Comparison of ENCODE assay signal across 37 cellular contexts in genomic region chr13:34104853-34105252, GRCh38.
A peak's percentile ranks its signal among the peaks of the same experiment; 100 is the strongest.
DNase-seq lines count a peak whose midpoint lies in the region; ATAC-seq, FAIRE-seq and TF ChIP-seq lines count a peak whose summit lies in the region.
"Had no signal": no experiment of that assay in that cellular context is flagged by ENCODE, and none has a peak within 500 bp of the region (broad histone marks: within the 10 kb centered on the region; RNA-seq: fewer than 3 reads in every experiment).

No MANE protein-coding gene starts in this region.

- H3K27me3 ChIP-seq in HepG2 (ENCODE audit: control insufficient read depth in 1 of 2, insufficient read depth in 2 of 2, low read length in 2 of 2) (no peaks in the 10 kb centered on the region), right lobe of liver (no peaks in the 10 kb centered on the region), testis (no peaks in the 10 kb centered on the region), left ventricle myocardium inferior (ENCODE audit: low read depth) (no peaks in the 10 kb centered on the region)
- H3K27me3 ChIP-seq: BE2C; BLaER1; BLaER1 treated with 17β-estradiol and CSF1 and Interleukin-3, amounts not matched to agents 10 nM and 100 nM had no signal

- H3K27me3 Mint-ChIP-seq in WTC11 (ENCODE audit: low read depth) (no peaks in the 10 kb centered on the region), nephron progenitor cell (ENCODE audit: low read depth, poor library complexity) (no peaks in the 10 kb centered on the region)
- H3K27me3 Mint-ChIP-seq: B cell; CD4-positive, alpha-beta memory T cell; CD4-positive, alpha-beta T cell; CD4-positive, CD25-positive, alpha-beta regulatory T cell had no signal

- peak overlapping the region; percentile 34 for H3K4me2 ChIP-seq in HepG2 (ENCODE audit: low read depth, low read length)
- H3K4me2 ChIP-seq: A549; BLaER1; BLaER1 treated with 17β-estradiol and CSF1 and Interleukin-3, amounts not matched to agents 10 nM and 100 nM had no signal

- H3K9ac ChIP-seq in HepG2 (ENCODE audit: insufficient read depth, low read depth, low read length), result no peak overlapping the region
- H3K9ac ChIP-seq: BLaER1; BLaER1 treated with 17β-estradiol and CSF1 and Interleukin-3, amounts not matched to agents 10 nM and 100 nM had no signal

- H3K27ac ChIP-seq in HepG2 (ENCODE audit: extremely low read length, insufficient read depth, low read length), result no peak overlapping the region
- H3K27ac ChIP-seq in right lobe of liver, result no peak overlapping the region
- H3K27ac ChIP-seq in testis, result peak overlapping the region; percentile 7 to 22
- no peak overlapping the region for H3K27ac ChIP-seq in left ventricle myocardium inferior (replicated peaks)
- H3K27ac ChIP-seq: 22Rv1; BLaER1; BLaER1 treated with 17β-estradiol and CSF1 and Interleukin-3, amounts not matched to agents 10 nM and 100 nM; C4-2B had no signal

- H3K9me3 ChIP-seq in HepG2 (ENCODE audit: low read length), result no peaks in the 10 kb centered on the region
- peaks cover 0 to 4% (median 0%) of the 10 kb centered on the region in 4 donors for H3K9me3 ChIP-seq in right lobe of liver
- no peaks in the 10 kb centered on the region for H3K9me3 ChIP-seq in testis
- H3K9me3 ChIP-seq in left ventricle myocardium inferior (replicated peaks), result peaks cover 13% of the 10 kb centered on the region
- H3K9me3 ChIP-seq: A549, BE2C had no signal

- H3K9me3 Mint-ChIP-seq in WTC11, result peaks cover 19% of the 10 kb centered on the region
- H3K9me3 Mint-ChIP-seq in nephron progenitor cell, result peaks cover 4% of the 10 kb centered on the region

- DNase-seq in HepG2 (ENCODE audit: low spot score) (no peak), right lobe of liver (no peak), WTC11 (ENCODE audit: low spot score) (no peak), nephron progenitor cell (no peak), testis (peak; percentile 58), left ventricle myocardium inferior (no peak), medulla oblongata (ENCODE audit: extremely low spot score) (no peak)
- DNase-seq in activated CD4-positive, alpha-beta T cell treated with anti-CD3 and anti-CD28 coated beads for 1 hour, result no peak
- DNase-seq: 8988T; ACHN; AML-193; BE2C; C1 segment of cervical spinal cord; Caco-2; Calu3; CD4-positive, alpha-beta memory T cell; CD4-positive, alpha-beta T cell; CD4-positive, CD25-positive, alpha-beta regulatory T cell; CD8-positive, alpha-beta memory T cell; CD8-positive, alpha-beta T cell; COR-L47; DMS 273 treated with DMSO at 0.1 percent for 48 hours; DMS153; DMS53; DMS79; DMS79 treated with DMSO at 0.1 percent for 48 hours; DND-41; EL had no signal

- H2AFZ ChIP-seq in HepG2 (ENCODE audit: low read length), result no peak overlapping the region

- POLR2A ChIA-PET in HepG2 (lab: Yijun Ruan, JAX) (no interaction called here), WTC11 (lab: Charles Lee) (no interaction called here)

- H4K20me1 ChIP-seq in HepG2 (ENCODE audit: insufficient read depth, low read length), result no peaks in the 10 kb centered on the region
- H4K20me1 ChIP-seq: BLaER1; BLaER1 treated with 17β-estradiol and CSF1 and Interleukin-3, amounts not matched to agents 10 nM and 100 nM had no signal

- TF ChIP-seq EP300 in HepG2 (IDR thresholded peaks at IDR 0.05; ENCODE audit: low read depth in 2 of 2, low read length in 2 of 2) (no peak), HepG2 (CRISPR knock-in tag; IDR thresholded peaks at IDR 0.05; ENCODE audit: borderline replicate concordance) (no peak)

- no peaks in the 10 kb centered on the region for H3K36me3 ChIP-seq in HepG2 (replicated peaks in 1 of 2; ENCODE audit: control insufficient read depth in 1 of 2, insufficient read depth in 2 of 2, low read length in 2 of 2)
- H3K36me3 ChIP-seq in right lobe of liver, result no peaks in the 10 kb centered on the region
- no peaks in the 10 kb centered on the region for H3K36me3 ChIP-seq in testis (ENCODE audit: low read depth, missing control alignments)
- H3K36me3 ChIP-seq in left ventricle myocardium inferior, result no peaks in the 10 kb centered on the region
- H3K36me3 ChIP-seq: BE2C; BLaER1; BLaER1 treated with 17β-estradiol and CSF1 and Interleukin-3, amounts not matched to agents 10 nM and 100 nM had no signal

- ATAC-seq in HepG2, result peak; percentile 64
- ATAC-seq in right lobe of liver, result no peak
- ATAC-seq in WTC11, result no peak
- ATAC-seq: A549; CD8-positive, alpha-beta T cell had no signal

- H3K4me1 ChIP-seq in HepG2 (ENCODE audit: insufficient read depth, low read length) (peaks cover 33% of the 10 kb centered on the region), right lobe of liver (no peaks in the 10 kb centered on the region), testis (no peaks in the 10 kb centered on the region), left ventricle myocardium inferior (no peaks in the 10 kb centered on the region)
- H3K4me1 ChIP-seq: BE2C; BLaER1; BLaER1 treated with 17β-estradiol and CSF1 and Interleukin-3, amounts not matched to agents 10 nM and 100 nM had no signal

- H3K4me1 Mint-ChIP-seq in WTC11 (no peaks in the 10 kb centered on the region), nephron progenitor cell (peaks cover 24% of the 10 kb centered on the region)
- H3K4me1 Mint-ChIP-seq: B cell; CD14-positive monocyte; CD4-positive, alpha-beta memory T cell; CD4-positive, CD25-positive, alpha-beta regulatory T cell; CD8-positive, alpha-beta memory T cell had no signal

- no peak overlapping the region for H3K4me3 ChIP-seq in HepG2 (replicated peaks in 1 of 3; ENCODE audit: insufficient read depth in 1 of 3, low read depth in 2 of 3, low read length in 3 of 3)
- H3K4me3 ChIP-seq in right lobe of liver, result no peak overlapping the region
- H3K4me3 ChIP-seq in testis, result no peak overlapping the region
- no peak overlapping the region for H3K4me3 ChIP-seq in left ventricle myocardium inferior
- H3K4me3 ChIP-seq: A549; BLaER1; BLaER1 treated with 17β-estradiol and CSF1 and Interleukin-3, amounts not matched to agents 10 nM and 100 nM had no signal

- TF ChIP-seq CTCF in HepG2 (CRISPR knock-in tag; IDR thresholded peaks at IDR 0.05), result no peak
- no peak for TF ChIP-seq CTCF in right lobe of liver (IDR thresholded peaks at IDR 0.05)
- no peak for TF ChIP-seq CTCF in WTC11 (IDR thresholded peaks at IDR 0.05)
- no peak for TF ChIP-seq CTCF in nephron progenitor cell (IDR thresholded peaks at IDR 0.05)
- TF ChIP-seq CTCF in testis (IDR thresholded peaks at IDR 0.05), result no peak
- no peak for TF ChIP-seq CTCF in left ventricle myocardium inferior (IDR thresholded peaks at IDR 0.05; ENCODE audit: borderline replicate concordance)

- CTCF ChIA-PET in HepG2 (lab: Yijun Ruan, JAX; ENCODE audit: low intra/inter-chr PET ratio, low total read pairs) (no interaction called here), WTC11 (lab: Charles Lee) (no interaction called here)

- in situ Hi-C loops in HepG2 (cut with HindIII; ENCODE audit: extremely low pct_ligation_motif_present, low pct_unique_long_range_greater_than_20kb), result no loop called here

- no peak for FAIRE-seq in HepG2 (lab: Jason Lieb, UNC)
- FAIRE-seq: A204.1, A549, D721Med had no signal

- peaks cover 3% of the 10 kb centered on the region; the same call in 1 of the 2 replicates for H3K36me3 Mint-ChIP-seq in WTC11
- H3K36me3 Mint-ChIP-seq in nephron progenitor cell (ENCODE audit: low read depth), result no peaks in the 10 kb centered on the region
- H3K36me3 Mint-ChIP-seq: CD14-positive monocyte; CD4-positive, alpha-beta memory T cell; CD4-positive, CD25-positive, alpha-beta regulatory T cell; CD8-positive, alpha-beta memory T cell; CD8-positive, alpha-beta T cell had no signal

- no peak overlapping the region for H3K4me3 Mint-ChIP-seq in WTC11
- no peak overlapping the region for H3K4me3 Mint-ChIP-seq in nephron progenitor cell
- H3K4me3 Mint-ChIP-seq: B cell; CD14-positive monocyte; CD4-positive, alpha-beta memory T cell; CD4-positive, alpha-beta T cell; CD4-positive, CD25-positive, alpha-beta regulatory T cell; CD8-positive, alpha-beta memory T cell; CD8-positive, alpha-beta T cell had no signal

- H3K27ac Mint-ChIP-seq in WTC11 (peak overlapping the region; percentile 24; the same call in 1 of the 2 replicates), nephron progenitor cell (peak overlapping the region; percentile 11)
- H3K27ac Mint-ChIP-seq: B cell; CD14-positive monocyte; CD4-positive, alpha-beta memory T cell; CD4-positive, alpha-beta T cell; CD4-positive, CD25-positive, alpha-beta regulatory T cell; CD8-positive, alpha-beta memory T cell; CD8-positive, alpha-beta T cell had no signal

- BruUV-seq in HepG2 (replicated peaks; lab: Mats Ljungman, UMichigan), result TSS peak; percentile 59

- no peak for TF ChIP-seq POLR2A in HepG2 (IDR thresholded peaks at IDR 0.05; ENCODE audit: insufficient read depth in 1 of 2, low read depth in 2 of 2, low read length in 2 of 2)
- TF ChIP-seq POLR2A in right lobe of liver (IDR thresholded peaks at IDR 0.05), result no peak
- no peak for TF ChIP-seq POLR2A in testis (IDR thresholded peaks at IDR 0.05)

- TF ChIP-seq RAD21 in HepG2 (CRISPR knock-in tag; IDR thresholded peaks at IDR 0.05), result no peak

- intact Hi-C loops in HepG2 (cut with micrococcal nuclease; ENCODE audit: unreplicated experiment) (no loop called here), right lobe of liver (cut with DNase I) (no loop called here), testis (cut with DNase I; ENCODE audit: low total_unique reads) (no loop called here), left ventricle myocardium inferior (cut with micrococcal nuclease) (no loop called here)

- no peaks in the 10 kb centered on the region for H3K79me2 ChIP-seq in HepG2 (ENCODE audit: insufficient read depth, low read length)

- WGBS in HepG2 (ENCODE audit: low lambda C conversion rate), result 32% methylated on average over 4 of the region's 4 CpGs
- whole genome bisulfite sequencing in right lobe of liver (ENCODE audit: insufficient coverage, low coverage, low lambda C conversion rate, missing lambda C conversion rate), result 58% methylated on average over 4 of the region's 4 CpGs
- 46 to 53% methylated on average over 4 of the region's 4 CpGs for WGBS in testis, 2 donors

TF ChIP-seq in HepG2, 621 proteins besides CTCF, POLR2A, EP300 and RAD21:
- TF ChIP-seq TCF12 (IDR thresholded peaks at IDR 0.05) (no peak), TCF12 (CRISPR knock-in tag; IDR thresholded peaks at IDR 0.05) (no peak), ZNF773 (CRISPR knock-in tag; IDR thresholded peaks at IDR 0.05; ENCODE audit: borderline replicate concordance) (no peak)

TF ChIP-seq in WTC11, 78 proteins besides CTCF, POLR2A, EP300 and RAD21 (continues in another document):
- TF ChIP-seq HMGA2 (CRISPR knock-in tag; IDR thresholded peaks at IDR 0.05) (no peak), ZBTB21 (CRISPR knock-in tag; IDR thresholded peaks at IDR 0.05; ENCODE audit: borderline replicate concordance) (no peak), TCF7 (CRISPR knock-in tag; IDR thresholded peaks at IDR 0.05; ENCODE audit: low read depth) (no peak), NFE2L1 (CRISPR knock-in tag; IDR thresholded peaks at IDR 0.05) (no peak), FOXJ3 (CRISPR knock-in tag; IDR thresholded peaks at IDR 0.05; ENCODE audit: borderline replicate concordance) (no peak), IRF1 (CRISPR knock-in tag; IDR thresholded peaks at IDR 0.05) (no peak)

Comparison
In these comparisons a context has a peak if more than half of its experiments do, and no peak if none do; other contexts are left out.
1. H3K27ac ChIP-seq: peak in testis (2 of 2); none in HepG2 (single experiment), right lobe of liver (0 of 3) and left ventricle myocardium inferior (single experiment).